Comparison of ENCODE assay signal across 18 cellular contexts in genomic region chr5:7347377-7347776, GRCh38. TPM values are rescaled to one million over a fixed set of nuclear protein-coding genes. Genes with fewer than 3 reads are reported as not detected.
"Had no signal": no experiment of that assay in that cellular context is flagged by ENCODE, and none has a peak within 500 bp of the region (broad histone marks: within the 10 kb centered on the region; RNA-seq: fewer than 3 reads in every experiment).

No MANE protein-coding gene starts in this region.

- H3K27me3 Mint-ChIP-seq: activated naive CD8-positive, alpha-beta T cell treated with anti-CD3 and anti-CD28 coated beads, Interleukin-2, amount 10 ng/mL, durations not matched to agents 7 days and 5 days; T-cell had no signal

- H3K9me3 ChIP-seq: lower lobe of right lung, thoracic aorta had no signal

- H3K36me3 ChIP-seq: breast epithelium, lower lobe of right lung, stomach, thoracic aorta had no signal

- H3K27me3 ChIP-seq: breast epithelium, hepatocyte, stomach had no signal

- DNase-seq: activated CD4-positive, CD25-positive, alpha-beta regulatory T cell treated with anti-CD3 and anti-CD28 coated beads, Interleukin-2, amount 50 U/mL, for 72 hours; activated naive CD4-positive, alpha-beta T cell; activated naive CD8-positive, alpha-beta T cell treated with anti-CD3 and anti-CD28 coated beads, Interleukin-2, amount 10 ng/mL, durations not matched to agents 7 days and 5 days; aorta; immature natural killer cell; lower lobe of right lung; stimulated activated CD4-positive, alpha-beta T cell treated with anti-CD3 and anti-CD28 coated beads, Interleukin-12 subunit alpha, Interleukin-12 subunit beta, amount 100 ng/mL, for 4 hours; stimulated activated CD4-positive, alpha-beta T cell treated with anti-CD3 and anti-CD28 coated beads, Interleukin-2, amount 100 ng/mL, for 24 hours; stomach; T-cell; T1000 had no signal

- H3K4me1 Mint-ChIP-seq: activated naive CD8-positive, alpha-beta T cell treated with anti-CD3 and anti-CD28 coated beads, Interleukin-2, amount 10 ng/mL, durations not matched to agents 7 days and 5 days; immature natural killer cell; T-cell had no signal

- H2AFZ ChIP-seq: hepatocyte had no signal

- H3K79me2 ChIP-seq: hepatocyte had no signal

- H3K4me3 ChIP-seq: breast epithelium, hepatocyte, lower lobe of right lung, stomach, thoracic aorta had no signal

- H3K4me3 Mint-ChIP-seq: activated naive CD8-positive, alpha-beta T cell treated with anti-CD3 and anti-CD28 coated beads, Interleukin-2, amount 10 ng/mL, durations not matched to agents 7 days and 5 days; immature natural killer cell; T-cell had no signal

- H3K27ac Mint-ChIP-seq: activated naive CD8-positive, alpha-beta T cell treated with anti-CD3 and anti-CD28 coated beads, Interleukin-2, amount 10 ng/mL, durations not matched to agents 7 days and 5 days; immature natural killer cell; T-cell had no signal

- H3K27ac ChIP-seq: breast epithelium, hepatocyte, lower lobe of right lung, stomach, thoracic aorta had no signal

- H3K4me2 ChIP-seq: hepatocyte had no signal

- H3K36me3 Mint-ChIP-seq: activated naive CD8-positive, alpha-beta T cell treated with anti-CD3 and anti-CD28 coated beads, Interleukin-2, amount 10 ng/mL, durations not matched to agents 7 days and 5 days; immature natural killer cell; T-cell had no signal

- ATAC-seq: esophagus mucosa, lower lobe of right lung, T-cell had no signal

- H3K4me1 ChIP-seq: breast epithelium, lower lobe of right lung, stomach had no signal

RNA-seq across cellular contexts. Expression of gene ADCY2, which starts 48.6 kb away (rescaled TPM):
- total RNA-seq: activated CD8-positive, alpha-beta memory T cell treated with anti-CD3 and anti-CD28 coated beads for 36 hours; activated naive CD8-positive, alpha-beta T cell treated with anti-CD3 and anti-CD28 coated beads, Interleukin-2, amount 10 ng/mL, durations not matched to agents 7 days and 5 days; myocyte; renal cortical epithelial cell had no signal
- polyA plus RNA-seq: immature natural killer cell had no signal
